Comparison of ENCODE assay signal across 1 cellular context in the genomic region with DNA sequence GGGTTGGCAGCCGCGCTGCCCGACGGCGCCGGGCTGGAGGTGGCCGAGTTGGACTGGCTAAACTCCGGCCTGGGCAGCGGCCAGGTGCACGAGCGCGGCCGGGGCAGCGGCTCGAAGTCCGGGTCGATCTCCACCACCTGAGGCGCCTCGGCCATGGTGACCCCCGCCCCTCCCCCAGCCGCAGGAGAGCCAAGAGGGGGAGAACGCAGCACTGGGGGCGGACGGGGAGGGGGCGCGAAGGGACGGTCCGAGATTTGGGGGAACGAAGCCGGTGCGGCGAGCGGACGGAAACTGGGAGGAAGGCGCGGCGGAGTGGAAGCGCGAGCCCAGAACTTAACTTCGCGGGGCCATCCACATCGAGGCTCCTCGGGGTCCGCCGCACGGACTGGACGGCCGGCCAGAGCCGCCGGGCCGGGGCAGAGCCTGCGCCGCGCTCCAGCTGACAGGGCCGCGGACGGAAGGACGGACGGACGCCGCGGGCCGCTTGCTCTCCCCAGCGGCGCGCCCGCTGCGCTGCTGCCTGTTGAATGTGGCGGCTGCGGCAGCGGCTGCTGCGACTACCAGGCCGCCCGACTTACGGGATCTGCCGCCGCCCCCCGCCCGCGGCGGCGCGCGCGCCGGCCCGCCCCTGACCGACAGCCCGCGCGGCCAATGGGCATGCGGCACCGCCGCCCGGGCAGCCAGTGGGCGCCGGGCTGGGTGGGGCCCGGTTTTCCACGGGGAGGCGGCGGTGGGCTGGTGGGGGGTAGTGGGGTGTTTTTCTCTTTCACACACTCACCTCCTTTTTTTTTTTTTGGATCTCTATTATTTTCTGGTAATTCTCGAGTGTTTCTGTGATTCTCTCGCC.
A peak's percentile ranks its signal among the peaks of the same experiment; 100 is the strongest.
TF ChIP-seq lines count a peak whose summit lies in the region.

FOXO1 (minus strand) TSS at position 584 of the 847 bp plus-strand sequence; CDS start at position 155, 429 bp downstream.

TF ChIP-seq in GM12878, 131 proteins besides CTCF, POLR2A, EP300 and RAD21 (continued from another document and continues in another):
- TF ChIP-seq, protein P1, sequence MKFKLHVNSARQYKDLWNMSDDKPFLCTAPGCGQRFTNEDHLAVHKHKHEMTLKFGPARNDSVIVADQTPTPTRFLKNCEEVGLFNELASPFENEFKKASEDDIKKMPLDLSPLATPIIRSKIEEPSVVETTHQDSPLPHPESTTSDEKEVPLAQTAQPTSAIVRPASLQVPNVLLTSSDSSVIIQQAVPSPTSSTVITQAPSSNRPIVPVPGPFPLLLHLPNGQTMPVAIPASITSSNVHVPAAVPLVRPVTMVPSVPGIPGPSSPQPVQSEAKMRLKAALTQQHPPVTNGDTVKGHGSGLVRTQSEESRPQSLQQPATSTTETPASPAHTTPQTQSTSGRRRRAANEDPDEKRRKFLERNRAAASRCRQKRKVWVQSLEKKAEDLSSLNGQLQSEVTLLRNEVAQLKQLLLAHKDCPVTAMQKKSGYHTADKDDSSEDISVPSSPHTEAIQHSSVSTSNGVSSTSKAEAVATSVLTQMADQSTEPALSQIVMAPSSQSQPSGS (IDR thresholded peaks at IDR 0.05; ENCODE audit: low read length) = no peak
- TF ChIP-seq NFIC (IDR thresholded peaks at IDR 0.05; ENCODE audit: low read depth, low read length) (no peak), BMI1 (IDR thresholded peaks at IDR 0.05; ENCODE audit: borderline replicate concordance) (no peak), MAX (IDR thresholded peaks at IDR 0.05; ENCODE audit: low read depth, low read length) (no peak; the same call in 1 of the 2 replicates), ZNF274 (IDR thresholded peaks at IDR 0.05; ENCODE audit: insufficient read depth, insufficient read length) (no peak), SIN3A (IDR thresholded peaks at IDR 0.05; ENCODE audit: low read depth, low read length) (no peak), RBBP5 (conservative IDR thresholded peaks at IDR 0.05) (no peak), ZZZ3 (IDR thresholded peaks at IDR 0.05; ENCODE audit: control insufficient read depth, insufficient read length, low read depth) (no peak), CREB1 (IDR thresholded peaks at IDR 0.05; ENCODE audit: low read depth) (no peak), FOXK2 (IDR thresholded peaks at IDR 0.05) (no peak), YY1 (IDR thresholded peaks at IDR 0.05; ENCODE audit: low read depth, low read length) (no peak), RELA (IDR thresholded peaks at IDR 0.05; ENCODE audit: borderline replicate concordance, partially characterized antibody) (no peak), BCLAF1 (IDR thresholded peaks at IDR 0.05) (peak; percentile 30; the same call in 1 of the 2 replicates), ASH2L (IDR thresholded peaks at IDR 0.05; ENCODE audit: borderline replicate concordance, low read depth) (0 out of 2 replicates have a peak, but pooled peaks have one; percentile 75), ZSCAN29 (IDR thresholded peaks at IDR 0.05) (0 out of 2 replicates have a peak, but pooled peaks have one; percentile 34), TCF7 (IDR thresholded peaks at IDR 0.05; ENCODE audit: borderline replicate concordance) (no peak), CHD4 (IDR thresholded peaks at IDR 0.05) (no peak), IKZF1 (conservative IDR thresholded peaks at IDR 0.05) (peak; percentile 92), RUNX3 (IDR thresholded peaks at IDR 0.05; ENCODE audit: low read length) (0 out of 2 replicates have a peak, but pooled peaks have one; percentile 25), NBN (IDR thresholded peaks at IDR 0.05) (no peak), SP1 (IDR thresholded peaks at IDR 0.05; ENCODE audit: low read depth, low read length) (peak; percentile 86), BACH1 (IDR thresholded peaks at IDR 0.05; ENCODE audit: borderline replicate concordance) (no peak; the same call in 1 of the 2 replicates), POLR2AphosphoS5 (IDR thresholded peaks at IDR 0.05; ENCODE audit: low read length) (peak; percentile 91), RFX5 (IDR thresholded peaks at IDR 0.05; ENCODE audit: low read depth, low read length) (no peak), SPI1 (IDR thresholded peaks at IDR 0.05; ENCODE audit: borderline replicate concordance, insufficient read depth, low read depth, low read length) (no peak), PKNOX1 (IDR thresholded peaks at IDR 0.05) (peak; percentile 92), CUX1 (IDR thresholded peaks at IDR 0.05; ENCODE audit: insufficient replicate concordance, low read depth, low read length) (no peak), MYB (IDR thresholded peaks at IDR 0.05; ENCODE audit: borderline replicate concordance, low read depth, low read length) (no peak), CEBPB (IDR thresholded peaks at IDR 0.05; ENCODE audit: borderline replicate concordance in 1 of 2, low read depth in 2 of 2, low read length in 2 of 2) (no peak), MTA3 (IDR thresholded peaks at IDR 0.05; ENCODE audit: borderline replicate concordance, low read length) (no peak)
- TF ChIP-seq, protein P2, sequence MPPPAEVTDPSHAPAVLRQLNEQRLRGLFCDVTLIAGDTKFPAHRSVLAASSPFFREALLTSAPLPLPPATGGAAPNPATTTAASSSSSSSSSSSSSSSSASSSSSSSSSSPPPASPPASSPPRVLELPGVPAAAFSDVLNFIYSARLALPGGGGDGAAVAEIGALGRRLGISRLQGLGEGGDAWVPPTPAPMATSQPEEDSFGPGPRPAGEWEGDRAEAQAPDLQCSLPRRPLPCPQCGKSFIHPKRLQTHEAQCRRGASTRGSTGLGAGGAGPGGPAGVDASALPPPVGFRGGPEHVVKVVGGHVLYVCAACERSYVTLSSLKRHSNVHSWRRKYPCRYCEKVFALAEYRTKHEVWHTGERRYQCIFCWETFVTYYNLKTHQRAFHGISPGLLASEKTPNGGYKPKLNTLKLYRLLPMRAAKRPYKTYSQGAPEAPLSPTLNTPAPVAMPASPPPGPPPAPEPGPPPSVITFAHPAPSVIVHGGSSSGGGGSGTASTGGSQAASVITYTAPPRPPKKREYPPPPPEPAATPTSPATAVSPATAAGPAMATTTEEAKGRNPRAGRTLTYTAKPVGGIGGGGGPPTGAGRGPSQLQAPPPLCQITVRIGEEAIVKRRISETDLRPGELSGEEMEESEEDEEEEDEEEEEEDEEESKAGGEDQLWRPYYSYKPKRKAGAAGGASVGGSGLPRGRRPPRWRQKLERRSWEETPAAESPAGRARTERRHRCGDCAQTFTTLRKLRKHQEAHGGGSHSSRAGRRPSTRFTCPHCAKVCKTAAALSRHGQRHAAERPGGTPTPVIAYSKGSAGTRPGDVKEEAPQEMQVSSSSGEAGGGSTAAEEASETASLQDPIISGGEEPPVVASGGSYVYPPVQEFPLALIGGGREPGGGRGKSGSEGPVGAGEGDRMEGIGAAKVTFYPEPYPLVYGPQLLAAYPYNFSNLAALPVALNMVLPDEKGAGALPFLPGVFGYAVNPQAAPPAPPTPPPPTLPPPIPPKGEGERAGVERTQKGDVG (CRISPR knock-in tag; IDR thresholded peaks at IDR 0.05) = no peak
- TF ChIP-seq, protein P3, sequence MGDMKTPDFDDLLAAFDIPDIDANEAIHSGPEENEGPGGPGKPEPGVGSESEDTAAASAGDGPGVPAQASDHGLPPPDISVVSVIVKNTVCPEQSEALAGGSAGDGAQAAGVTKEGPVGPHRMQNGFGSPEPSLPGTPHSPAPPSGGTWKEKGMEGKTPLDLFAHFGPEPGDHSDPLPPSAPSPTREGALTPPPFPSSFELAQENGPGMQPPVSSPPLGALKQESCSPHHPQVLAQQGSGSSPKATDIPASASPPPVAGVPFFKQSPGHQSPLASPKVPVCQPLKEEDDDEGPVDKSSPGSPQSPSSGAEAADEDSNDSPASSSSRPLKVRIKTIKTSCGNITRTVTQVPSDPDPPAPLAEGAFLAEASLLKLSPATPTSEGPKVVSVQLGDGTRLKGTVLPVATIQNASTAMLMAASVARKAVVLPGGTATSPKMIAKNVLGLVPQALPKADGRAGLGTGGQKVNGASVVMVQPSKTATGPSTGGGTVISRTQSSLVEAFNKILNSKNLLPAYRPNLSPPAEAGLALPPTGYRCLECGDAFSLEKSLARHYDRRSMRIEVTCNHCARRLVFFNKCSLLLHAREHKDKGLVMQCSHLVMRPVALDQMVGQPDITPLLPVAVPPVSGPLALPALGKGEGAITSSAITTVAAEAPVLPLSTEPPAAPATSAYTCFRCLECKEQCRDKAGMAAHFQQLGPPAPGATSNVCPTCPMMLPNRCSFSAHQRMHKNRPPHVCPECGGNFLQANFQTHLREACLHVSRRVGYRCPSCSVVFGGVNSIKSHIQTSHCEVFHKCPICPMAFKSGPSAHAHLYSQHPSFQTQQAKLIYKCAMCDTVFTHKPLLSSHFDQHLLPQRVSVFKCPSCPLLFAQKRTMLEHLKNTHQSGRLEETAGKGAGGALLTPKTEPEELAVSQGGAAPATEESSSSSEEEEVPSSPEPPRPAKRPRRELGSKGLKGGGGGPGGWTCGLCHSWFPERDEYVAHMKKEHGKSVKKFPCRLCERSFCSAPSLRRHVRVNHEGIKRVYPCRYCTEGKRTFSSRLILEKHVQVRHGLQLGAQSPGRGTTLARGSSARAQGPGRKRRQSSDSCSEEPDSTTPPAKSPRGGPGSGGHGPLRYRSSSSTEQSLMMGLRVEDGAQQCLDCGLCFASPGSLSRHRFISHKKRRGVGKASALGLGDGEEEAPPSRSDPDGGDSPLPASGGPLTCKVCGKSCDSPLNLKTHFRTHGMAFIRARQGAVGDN (IDR thresholded peaks at IDR 0.05) = peak; percentile 56
- TF ChIP-seq, protein P4, sequence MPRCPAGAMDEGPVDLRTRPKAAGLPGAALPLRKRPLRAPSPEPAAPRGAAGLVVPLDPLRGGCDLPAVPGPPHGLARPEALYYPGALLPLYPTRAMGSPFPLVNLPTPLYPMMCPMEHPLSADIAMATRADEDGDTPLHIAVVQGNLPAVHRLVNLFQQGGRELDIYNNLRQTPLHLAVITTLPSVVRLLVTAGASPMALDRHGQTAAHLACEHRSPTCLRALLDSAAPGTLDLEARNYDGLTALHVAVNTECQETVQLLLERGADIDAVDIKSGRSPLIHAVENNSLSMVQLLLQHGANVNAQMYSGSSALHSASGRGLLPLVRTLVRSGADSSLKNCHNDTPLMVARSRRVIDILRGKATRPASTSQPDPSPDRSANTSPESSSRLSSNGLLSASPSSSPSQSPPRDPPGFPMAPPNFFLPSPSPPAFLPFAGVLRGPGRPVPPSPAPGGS (IDR thresholded peaks at IDR 0.05; ENCODE audit: borderline replicate concordance, insufficient read depth, low read depth, low read length, poor library complexity, severe bottlenecking) = no peak
